1 cellular context compared by ENCODE assay signal in the genomic region with DNA sequence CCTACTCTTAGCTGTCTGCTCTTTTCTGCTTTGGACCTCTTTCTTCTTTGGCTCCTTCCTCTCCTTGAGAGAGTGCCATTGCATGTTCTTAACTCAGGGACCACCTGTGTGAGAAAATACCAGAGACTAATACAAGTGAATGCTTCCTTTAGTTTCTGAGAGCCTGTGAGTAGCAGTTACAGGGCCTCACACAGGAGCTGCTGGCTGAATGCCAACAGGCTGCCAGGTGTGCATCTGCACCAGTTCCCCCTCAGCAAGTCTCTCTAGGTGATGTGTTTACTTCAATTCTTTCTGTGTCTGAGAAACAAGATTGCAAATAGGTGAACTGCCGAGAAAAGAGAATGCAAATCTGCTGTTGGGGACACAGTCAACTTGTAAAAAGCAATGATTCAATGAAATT.
TF ChIP-seq lines count a peak whose summit lies in the region.

No MANE protein-coding gene starts in this region.

TF ChIP-seq in WTC11, 78 proteins besides CTCF, POLR2A, EP300 and RAD21 (continued from another document):
- TF ChIP-seq ESRRA (CRISPR knock-in tag; IDR thresholded peaks at IDR 0.05; ENCODE audit: borderline replicate concordance): no peak
- TF ChIP-seq KAT7 (CRISPR knock-in tag; IDR thresholded peaks at IDR 0.05; ENCODE audit: borderline replicate concordance): no peak
- no peak for TF ChIP-seq TP53 (CRISPR knock-in tag; IDR thresholded peaks at IDR 0.05)
- TF ChIP-seq HMGXB4 (CRISPR knock-in tag; IDR thresholded peaks at IDR 0.05): no peak
- no peak for TF ChIP-seq ATF6 (CRISPR knock-in tag; IDR thresholded peaks at IDR 0.05)
- no peak for TF ChIP-seq GTF2I (CRISPR knock-in tag; conservative IDR thresholded peaks at IDR 0.05)
- TF ChIP-seq MYBL2 (CRISPR knock-in tag; IDR thresholded peaks at IDR 0.05): no peak
- no peak for TF ChIP-seq ZNF121 (CRISPR knock-in tag; IDR thresholded peaks at IDR 0.05)
- TF ChIP-seq, protein P1, sequence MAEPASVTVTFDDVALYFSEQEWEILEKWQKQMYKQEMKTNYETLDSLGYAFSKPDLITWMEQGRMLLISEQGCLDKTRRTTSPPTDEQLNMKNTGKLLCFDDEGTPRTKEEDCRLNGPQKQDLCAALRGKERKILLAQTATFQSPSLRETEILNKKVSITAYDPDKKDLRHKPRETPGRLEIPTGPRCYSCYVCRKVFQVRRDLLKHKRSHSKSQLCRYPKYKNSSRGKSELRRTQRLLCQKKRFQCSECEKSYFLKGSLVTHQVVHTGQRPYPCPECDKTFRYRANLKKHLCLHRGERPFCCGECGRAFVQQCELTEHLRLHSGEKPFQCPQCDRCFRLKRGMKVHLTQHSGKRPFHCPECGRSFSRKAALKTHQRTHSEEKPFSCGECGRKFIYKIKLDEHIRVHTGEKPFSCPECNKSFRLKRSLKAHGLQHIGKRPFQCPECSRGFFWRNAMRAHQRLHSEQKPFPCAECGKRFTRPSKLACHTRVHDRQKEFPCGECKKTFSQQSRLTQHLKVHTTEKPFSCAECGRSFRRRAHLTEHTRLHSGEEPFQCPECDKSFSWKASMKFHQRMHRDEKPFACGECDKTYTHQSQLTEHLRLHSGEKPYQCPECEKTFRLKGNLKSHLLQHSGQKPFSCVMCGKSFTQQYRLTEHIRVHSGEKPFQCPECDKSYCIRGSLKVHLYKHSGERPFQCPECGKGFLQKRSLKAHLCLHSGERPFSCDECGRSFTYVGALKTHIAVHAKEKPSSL (CRISPR knock-in tag; conservative IDR thresholded peaks at IDR 0.05): no peak
- TF ChIP-seq RELA (CRISPR knock-in tag; IDR thresholded peaks at IDR 0.05; ENCODE audit: borderline replicate concordance): no peak
- TF ChIP-seq IRF1 (CRISPR knock-in tag; IDR thresholded peaks at IDR 0.05): no peak
- TF ChIP-seq ZNF138 (CRISPR knock-in tag; conservative IDR thresholded peaks at IDR 0.05): no peak
